Comparison of ENCODE assay signal across 1 cellular context in genomic region chr17:37683454-37683984, GRCh38.
TF ChIP-seq lines count a peak whose summit lies in the region.

No MANE protein-coding gene starts in this region.

TF ChIP-seq in HepG2, 621 proteins besides CTCF, POLR2A, EP300 and RAD21 (continued from another document and continues in another):
- TF ChIP-seq AHDC1 (CRISPR knock-in tag; IDR thresholded peaks at IDR 0.05; ENCODE audit: borderline replicate concordance) = peak; percentile 46; the same call in 1 of the 2 replicates
- peak; percentile 66; the same call in 1 of the 2 replicates for TF ChIP-seq TFE3 (CRISPR knock-in tag; IDR thresholded peaks at IDR 0.05)
- no peak for TF ChIP-seq RORA (CRISPR knock-in tag; IDR thresholded peaks at IDR 0.05)
- TF ChIP-seq SOX6 (IDR thresholded peaks at IDR 0.05) = no peak
- TF ChIP-seq SOX6 (CRISPR knock-in tag; IDR thresholded peaks at IDR 0.05) = peak; percentile 91
- 0 out of 2 replicates have a peak, but pooled peaks have one; percentile 53 for TF ChIP-seq MEIS2 (CRISPR knock-in tag; IDR thresholded peaks at IDR 0.05)
- TF ChIP-seq SOX13 (IDR thresholded peaks at IDR 0.05) = peak; percentile 74; the same call in 1 of the 2 replicates
- peak in 1 of 2 experiments; percentile 89; a peak in 2 of 4 replicates for TF ChIP-seq SOX13 (CRISPR knock-in tag; conservative IDR thresholded peaks at IDR 0.05 in 1 of 2, IDR thresholded peaks at IDR 0.05 in 1 of 2)
- TF ChIP-seq DMTF1 (CRISPR knock-in tag; IDR thresholded peaks at IDR 0.05) = no peak
- no peak for TF ChIP-seq ZHX1 (CRISPR knock-in tag; IDR thresholded peaks at IDR 0.05; ENCODE audit: low read depth)
- peak; percentile 32; the same call in 1 of the 3 replicates for TF ChIP-seq MXI1 (IDR thresholded peaks at IDR 0.05; ENCODE audit: borderline replicate concordance, low read depth, low read length)
- peak; percentile 97 for TF ChIP-seq HMG20B (CRISPR knock-in tag; conservative IDR thresholded peaks at IDR 0.05)
- peak; percentile 35; the same call in 1 of the 2 replicates for TF ChIP-seq ELF3 (CRISPR knock-in tag; IDR thresholded peaks at IDR 0.05)
- peak; percentile 97 for TF ChIP-seq BHLHE40 (IDR thresholded peaks at IDR 0.05; ENCODE audit: low read length)
- TF ChIP-seq ZXDC (CRISPR knock-in tag; IDR thresholded peaks at IDR 0.05) = no peak
- TF ChIP-seq SNAPC2 (CRISPR knock-in tag; IDR thresholded peaks at IDR 0.05) = peak; percentile 56; the same call in 1 of the 2 replicates
- no peak for TF ChIP-seq ZNF776 (CRISPR knock-in tag; IDR thresholded peaks at IDR 0.05)
- TF ChIP-seq CC2D1A (CRISPR knock-in tag; IDR thresholded peaks at IDR 0.05) = no peak
- TF ChIP-seq IKZF5 (CRISPR knock-in tag; IDR thresholded peaks at IDR 0.05) = no peak
- TF ChIP-seq ZNF629 (CRISPR knock-in tag; conservative IDR thresholded peaks at IDR 0.05) = no peak
- no peak for TF ChIP-seq ZNF280D (CRISPR knock-in tag; IDR thresholded peaks at IDR 0.05)
- peak; percentile 76 for TF ChIP-seq MLX (CRISPR knock-in tag; IDR thresholded peaks at IDR 0.05)
- no peak for TF ChIP-seq FOXM1 (CRISPR knock-in tag; IDR thresholded peaks at IDR 0.05)
- TF ChIP-seq CSRNP2 (CRISPR knock-in tag; conservative IDR thresholded peaks at IDR 0.05; ENCODE audit: low read depth) = no peak
- peak; percentile 80; the same call in 1 of the 2 replicates for TF ChIP-seq FOXJ3 (CRISPR knock-in tag; IDR thresholded peaks at IDR 0.05; ENCODE audit: borderline replicate concordance)
- peak; percentile 90 for TF ChIP-seq NCOR1 (IDR thresholded peaks at IDR 0.05; ENCODE audit: borderline replicate concordance, low read length)
- TF ChIP-seq DZIP1 (CRISPR knock-in tag; IDR thresholded peaks at IDR 0.05) = no peak
- TF ChIP-seq ZNF772 (CRISPR knock-in tag; IDR thresholded peaks at IDR 0.05) = no peak
